16 cellular contexts compared by ENCODE assay signal in genomic region chr17:73929860-73930430, GRCh38.
A peak's percentile ranks its signal among the peaks of the same experiment; 100 is the strongest.
DNase-seq lines count a peak whose midpoint lies in the region; ATAC-seq, FAIRE-seq and TF ChIP-seq lines count a peak whose summit lies in the region.
"Had no signal": no experiment of that assay in that cellular context is flagged by ENCODE, and none has a peak within 500 bp of the region (broad histone marks: within the 10 kb centered on the region; RNA-seq: fewer than 3 reads in every experiment).

No MANE protein-coding gene starts in this region.

- DNase-seq in right atrium auricular region (ENCODE audit: low spot score) (peak; percentile 30), left cardiac atrium (no peak), HCT116 (ENCODE audit: low read depth, low spot score) (no peak), ecto neural progenitor cell (ENCODE audit: low spot score) (peak; percentile 44), urothelium cell line (ENCODE audit: low spot score) (no peak), HK-2 (ENCODE audit: unreplicated experiment) (no peak), dermis blood vessel endothelial cell (no peak), globus pallidus (ENCODE audit: low spot score) (no peak)
- DNase-seq: CD8-positive, alpha-beta T cell; HCEC 1CT; NCI-H1048; NCI-H2081 treated with DMSO at 0.1 percent for 48 hours; NCI-H345; NCI-H774; RPMI8226; SJCRH30 had no signal

- no peak for ATAC-seq in left cardiac atrium
- ATAC-seq in HCT116, result peak; percentile 36; the same call in 1 of the 2 replicates
- ATAC-seq: CD8-positive, alpha-beta T cell had no signal

- no peak for TF ChIP-seq POLR2A in HCT116 (IDR thresholded peaks at IDR 0.05; ENCODE audit: borderline replicate concordance, extremely low read depth, insufficient read depth, insufficient read length)

- TF ChIP-seq CTCF in right atrium auricular region (IDR thresholded peaks at IDR 0.05) (no peak), HCT116 (IDR thresholded peaks at IDR 0.05 in 2 of 3, conservative IDR thresholded peaks at IDR 0.05 in 1 of 3; ENCODE audit: borderline replicate concordance in 1 of 3, insufficient read depth in 1 of 3, low read depth in 2 of 3, low read length in 2 of 3) (peak in 2 of 3 experiments; percentile 26 to 37; a peak in 3 of 6 replicates)

- CTCF ChIA-PET in HCT116 (lab: Charles Lee), result no interaction called here

- POLR2A ChIA-PET in HCT116 (lab: Charles Lee), result no interaction called here

- H3K27ac ChIP-seq in right atrium auricular region, result no peak overlapping the region
- H3K27ac ChIP-seq in HCT116 (ENCODE audit: low read depth, low read length), result no peak overlapping the region
- H3K27ac ChIP-seq: SJCRH30 had no signal

- RAD21 ChIA-PET in HCT116 (lab: Charles Lee; ENCODE audit: low non-redundant PET in 1 of 2, low total read pairs in 2 of 2, uncharacterized antibody in 2 of 2, unreplicated experiment in 2 of 2), result no interaction called here

- FAIRE-seq in urothelium cell line (lab: Jason Lieb, UNC), result peak; percentile 13

- H3K36me3 ChIP-seq in right atrium auricular region (no peaks in the 10 kb centered on the region), HCT116 (ENCODE audit: control insufficient read depth in 1 of 2, insufficient read depth in 2 of 2, low read length in 2 of 2) (no peaks in the 10 kb centered on the region)
- H3K36me3 ChIP-seq: SJCRH30 had no signal

- H3K4me2 ChIP-seq in HCT116 (ENCODE audit: low read length), result no peak overlapping the region

- H3K9me3 ChIP-seq in right atrium auricular region (no peaks in the 10 kb centered on the region), HCT116 (ENCODE audit: control insufficient read depth in 1 of 2, insufficient read depth in 1 of 2, low read depth in 1 of 2, low read length in 2 of 2) (peaks cover 0 to 8% of the 10 kb centered on the region in 2 experiments; a peak in 2 of 4 replicates)
- H3K9me3 ChIP-seq: SJCRH30 had no signal

- H3K9me2 ChIP-seq in HCT116 (ENCODE audit: insufficient read depth), result no peaks in the 10 kb centered on the region

- no peak for TF ChIP-seq RAD21 in HCT116 (IDR thresholded peaks at IDR 0.05; ENCODE audit: low read depth)

- H2AFZ ChIP-seq in HCT116 (ENCODE audit: low read depth, low read length, poor library complexity, severe bottlenecking), result no peak overlapping the region

- BruUV-seq in HCT116 (replicated peaks; lab: Mats Ljungman, UMichigan), result no TSS peak

- H3K79me2 ChIP-seq in HCT116 (ENCODE audit: insufficient read depth, low read length), result no peaks in the 10 kb centered on the region

- H3K4me3 ChIP-seq in right atrium auricular region (no peak overlapping the region), HCT116 (replicated peaks in 1 of 2; ENCODE audit: low read depth in 1 of 2, low read length in 2 of 2) (no peak overlapping the region)
- H3K4me3 ChIP-seq: SJCRH30 had no signal

- no peak overlapping the region for H3K9ac ChIP-seq in HCT116 (ENCODE audit: low read length)

- no peaks in the 10 kb centered on the region for H3K4me1 ChIP-seq in right atrium auricular region
- no peaks in the 10 kb centered on the region; a peak in 1 of 4 replicates for H3K4me1 ChIP-seq in HCT116 (ENCODE audit: control insufficient read depth in 1 of 2, insufficient read depth in 2 of 2, low read length in 2 of 2)

- H3K27me3 ChIP-seq in right atrium auricular region, result no peaks in the 10 kb centered on the region
- no peaks in the 10 kb centered on the region for H3K27me3 ChIP-seq in HCT116 (ENCODE audit: insufficient read depth, low read length)
- H3K27me3 ChIP-seq: SJCRH30 had no signal

- no peaks in the 10 kb centered on the region for H4K20me1 ChIP-seq in HCT116 (ENCODE audit: insufficient read depth)

- intact Hi-C loops in left cardiac atrium (cut with DNase I), result no loop called here
- intact Hi-C loops in HCT116 (cut with micrococcal nuclease), result no loop called here

TF ChIP-seq in HCT116, 20 proteins besides CTCF, POLR2A, EP300 and RAD21:
- no peak for TF ChIP-seq JUND (IDR thresholded peaks at IDR 0.05)
- no peak for TF ChIP-seq TCF7L2 (IDR thresholded peaks at IDR 0.05; ENCODE audit: borderline replicate concordance, extremely low read depth, insufficient read depth, insufficient read length)
- no peak for TF ChIP-seq EGR1 (IDR thresholded peaks at IDR 0.05; ENCODE audit: low read depth)
- TF ChIP-seq, protein P1, sequence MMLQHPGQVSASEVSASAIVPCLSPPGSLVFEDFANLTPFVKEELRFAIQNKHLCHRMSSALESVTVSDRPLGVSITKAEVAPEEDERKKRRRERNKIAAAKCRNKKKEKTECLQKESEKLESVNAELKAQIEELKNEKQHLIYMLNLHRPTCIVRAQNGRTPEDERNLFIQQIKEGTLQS (IDR thresholded peaks at IDR 0.05), result no peak
- TF ChIP-seq POLR2AphosphoS5 (IDR thresholded peaks at IDR 0.05; ENCODE audit: low read depth, low read length), result no peak
- no peak for TF ChIP-seq EZH2 (IDR thresholded peaks at IDR 0.05)
- TF ChIP-seq, protein P2, sequence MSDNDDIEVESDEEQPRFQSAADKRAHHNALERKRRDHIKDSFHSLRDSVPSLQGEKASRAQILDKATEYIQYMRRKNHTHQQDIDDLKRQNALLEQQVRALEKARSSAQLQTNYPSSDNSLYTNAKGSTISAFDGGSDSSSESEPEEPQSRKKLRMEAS (IDR thresholded peaks at IDR 0.05), result no peak
- no peak for TF ChIP-seq REST (IDR thresholded peaks at IDR 0.05; ENCODE audit: low read depth)
- no peak for TF ChIP-seq SIN3A (IDR thresholded peaks at IDR 0.05; ENCODE audit: low read depth)
- no peak for TF ChIP-seq CBX3 (IDR thresholded peaks at IDR 0.05; ENCODE audit: low read depth)
- TF ChIP-seq CEBPB (IDR thresholded peaks at IDR 0.05; ENCODE audit: low read depth), result no peak
- TF ChIP-seq ELF1 (IDR thresholded peaks at IDR 0.05; ENCODE audit: borderline replicate concordance, low read depth), result no peak
- no peak for TF ChIP-seq SP1 (IDR thresholded peaks at IDR 0.05; ENCODE audit: low read depth)

Comparison
In these comparisons a context has a peak if more than half of its experiments do, and no peak if none do; other contexts are left out.
1. DNase-seq: peak in right atrium auricular region (single experiment) and ecto neural progenitor cell (single experiment); none in left cardiac atrium (single experiment), HCT116 (single experiment), urothelium cell line (single experiment), HK-2 (single experiment), dermis blood vessel endothelial cell (single experiment) and globus pallidus (single experiment).
2. CTCF ChIP-seq: peak in HCT116 (2 of 3); none in right atrium auricular region (0 of 2).